Comparison of ENCODE assay signal across 8 cellular contexts in the genomic region with DNA sequence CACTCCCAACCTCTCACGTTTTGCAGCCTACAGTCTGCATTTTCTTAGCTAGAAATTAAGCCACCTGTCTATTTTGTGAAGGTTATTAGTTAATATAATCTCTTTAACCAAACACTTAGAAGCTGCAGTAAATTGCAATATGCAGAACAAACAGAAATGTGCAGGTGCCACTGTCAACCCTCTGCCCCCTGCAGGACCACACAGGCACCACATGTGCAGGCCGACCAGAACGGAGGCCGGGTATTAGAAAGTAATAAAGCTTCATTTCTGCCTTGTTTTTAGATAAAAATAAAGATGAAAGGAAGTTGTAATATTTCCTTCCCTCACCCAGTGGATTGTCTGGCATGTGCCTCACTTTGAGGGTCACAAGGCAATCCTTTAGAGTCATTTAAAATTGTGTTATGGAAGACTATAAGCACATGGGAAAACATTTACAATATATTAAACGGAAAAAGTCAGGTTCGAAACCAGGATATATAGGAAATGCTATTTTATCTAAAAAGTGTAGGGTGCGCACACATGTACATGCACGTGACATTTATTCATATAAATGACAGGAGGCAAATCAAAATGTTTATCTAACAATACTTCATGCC.
DNase-seq lines count a peak whose midpoint lies in the region; ATAC-seq and TF ChIP-seq lines count a peak whose summit lies in the region.

No MANE protein-coding gene starts in this region.

- CTCF ChIA-PET in AG04450 (lab: Charles Lee): interaction anchor here (1.2 to 1.3 kb wide), 2 partner anchors 10 to 1131 kb away, joined by 3 to 4 read pairs; no protein-coding TSS in a partner anchor

- no peak overlapping the region for H3K4me3 ChIP-seq in AG04450 (ENCODE audit: low read depth, low read length)
- no peak overlapping the region for H3K4me3 ChIP-seq in Jurkat, Clone E6-1 (ENCODE audit: low read length)
- no peak overlapping the region for H3K4me3 ChIP-seq in endodermal cell (ENCODE audit: low read length)
- no peak overlapping the region for H3K4me3 ChIP-seq in neutrophil (ENCODE audit: low read depth in 1 of 2, low read length in 1 of 2)

- H3K36me3 Mint-ChIP-seq in endodermal cell (ENCODE audit: low read depth): no peaks in the 10 kb centered on the region

- H3K9me3 Mint-ChIP-seq in endodermal cell: peaks cover 2% of the 10 kb centered on the region

- TF ChIP-seq CTCF in AG04450 (IDR thresholded peaks at IDR 0.05; ENCODE audit: low read depth, low read length) (peak; percentile 49), endodermal cell (conservative IDR thresholded peaks at IDR 0.05) (peak; percentile 90), neutrophil (IDR thresholded peaks at IDR 0.05) (peak; percentile 77)

- no peak overlapping the region for H3K27ac Mint-ChIP-seq in endodermal cell

- DNase-seq in AG04450 (ENCODE audit: low read depth, low spot score) (no peak), endodermal cell (peak; percentile 76), GF-D8 (lab: John Stamatoyannopoulos, UW) (no peak), NCI-H187 treated with DMSO at 0.1 percent for 48 hours (lab: John Stamatoyannopoulos, UW) (no peak)
- DNase-seq in Jurkat, Clone E6-1 (ENCODE audit: low read depth, low spot score): peak; percentile 19
- peak; percentile 25 to 47 for DNase-seq in activated CD4-positive, alpha-beta T cell treated with anti-CD3 and anti-CD28 coated beads, Interleukin-2, amount 50 U/mL, for 24 hours (ENCODE audit: low read depth in 1 of 2, low spot score in 1 of 2)

- no peaks in the 10 kb centered on the region for H3K27me3 Mint-ChIP-seq in endodermal cell (ENCODE audit: insufficient read depth)

- H3K27me3 ChIP-seq in AG04450 (ENCODE audit: control insufficient read depth, insufficient read depth, low read length) (no peaks in the 10 kb centered on the region), endodermal cell (ENCODE audit: control insufficient read depth, insufficient read depth, low read length, poor library complexity, severe bottlenecking) (no peaks in the 10 kb centered on the region), neutrophil (no peaks in the 10 kb centered on the region)

- WGBS in endodermal cell (ENCODE audit: insufficient coverage in 1 of 2, insufficient read length in 1 of 2), 2 experiments: 60 to 70% methylated on average over 3 to 8 of the region's 8 CpGs

- H3K4me3 Mint-ChIP-seq in endodermal cell: no peak overlapping the region

- H3K4me1 ChIP-seq in endodermal cell (ENCODE audit: control insufficient read depth, insufficient read depth, low read length) (no peaks in the 10 kb centered on the region), neutrophil (ENCODE audit: control insufficient read depth in 1 of 2, insufficient read depth in 1 of 2, low read depth in 1 of 2, low read length in 1 of 2) (no peaks in the 10 kb centered on the region)

- H3K9ac ChIP-seq in endodermal cell (ENCODE audit: extremely low read depth, low read length, poor library complexity, severe bottlenecking): no peak overlapping the region

- H3K9me3 ChIP-seq in AG04450 (ENCODE audit: control insufficient read depth, insufficient read depth, low read length): peaks cover 2% of the 10 kb centered on the region
- no peaks in the 10 kb centered on the region for H3K9me3 ChIP-seq in endodermal cell (ENCODE audit: control insufficient read depth, low read length)
- H3K9me3 ChIP-seq in neutrophil: no peaks in the 10 kb centered on the region

- H3K27ac ChIP-seq in AG04450 (ENCODE audit: low read depth, low read length): peak overlapping the region; percentile 54
- no peak overlapping the region for H3K27ac ChIP-seq in endodermal cell (ENCODE audit: low read depth, low read length)
- no peak overlapping the region for H3K27ac ChIP-seq in neutrophil

- H3K36me3 ChIP-seq in endodermal cell (ENCODE audit: control insufficient read depth, insufficient read depth, low read length): no peaks in the 10 kb centered on the region
- H3K36me3 ChIP-seq in neutrophil: no peaks in the 10 kb centered on the region

- H3K4me1 Mint-ChIP-seq in endodermal cell: no peaks in the 10 kb centered on the region

- POLR2A ChIA-PET in AG04450 (lab: Yijun Ruan, JAX): no interaction called here

- peak; percentile 87 for ATAC-seq in GM18867 (IDR thresholded peaks at IDR 0.05; ENCODE audit: unreplicated experiment)

Comparison
In these comparisons a context has a peak if more than half of its experiments do, and no peak if none do; other contexts are left out.
1. DNase-seq: peak in Jurkat, Clone E6-1 (single experiment), activated CD4-positive, alpha-beta T cell treated with anti-CD3 and anti-CD28 coated beads, Interleukin-2, amount 50 U/mL, for 24 hours (2 of 2) and endodermal cell (single experiment); none in AG04450 (single experiment), GF-D8 (single experiment) and NCI-H187 treated with DMSO at 0.1 percent for 48 hours (single experiment).
2. Peak in every context shown above with its lines, with median percentiles within 50 percentile points of each other: CTCF ChIP-seq.